18 cellular contexts compared by ENCODE assay signal in genomic region chr4:16111533-16111932, GRCh38. TPM values are rescaled to one million over a fixed set of nuclear protein-coding genes. Genes with fewer than 3 reads are reported as not detected.
DNase-seq lines count a peak whose midpoint lies in the region; ATAC-seq and TF ChIP-seq lines count a peak whose summit lies in the region.
"Had no signal": no experiment of that assay in that cellular context is flagged by ENCODE, and none has a peak within 500 bp of the region (broad histone marks: within the 10 kb centered on the region; RNA-seq: fewer than 3 reads in every experiment).

No MANE protein-coding gene starts in this region.

- H3K27ac Mint-ChIP-seq in activated CD8-positive, alpha-beta memory T cell treated with anti-CD3 and anti-CD28 coated beads, Interleukin-2, amount 10 ng/mL, durations not matched to agents 7 days and 5 days, result no peak overlapping the region
- H3K27ac Mint-ChIP-seq in WTC11, result no peak overlapping the region
- H3K27ac Mint-ChIP-seq: B cell; CD4-positive, CD25-positive, alpha-beta regulatory T cell; CD8-positive, alpha-beta T cell; HFFc6 had no signal

- H3K36me3 ChIP-seq in osteoblast (ENCODE audit: insufficient read depth, low read length), result no peaks in the 10 kb centered on the region
- H3K36me3 ChIP-seq: BLaER1, HAP-1 had no signal

- no peaks in the 10 kb centered on the region for H3K9me3 Mint-ChIP-seq in activated CD8-positive, alpha-beta memory T cell treated with anti-CD3 and anti-CD28 coated beads, Interleukin-2, amount 10 ng/mL, durations not matched to agents 7 days and 5 days (ENCODE audit: low read depth)
- no peaks in the 10 kb centered on the region for H3K9me3 Mint-ChIP-seq in WTC11
- H3K9me3 Mint-ChIP-seq: CD8-positive, alpha-beta T cell; HFFc6 had no signal

- no peaks in the 10 kb centered on the region for H3K9me3 ChIP-seq in osteoblast (ENCODE audit: low read depth, low read length)
- H3K9me3 ChIP-seq: BLaER1, Caco-2, HAP-1 had no signal

- no peaks in the 10 kb centered on the region for H3K36me3 Mint-ChIP-seq in activated CD8-positive, alpha-beta memory T cell treated with anti-CD3 and anti-CD28 coated beads, Interleukin-2, amount 10 ng/mL, durations not matched to agents 7 days and 5 days
- H3K36me3 Mint-ChIP-seq in WTC11, result no peaks in the 10 kb centered on the region
- H3K36me3 Mint-ChIP-seq: CD4-positive, CD25-positive, alpha-beta regulatory T cell; CD8-positive, alpha-beta T cell had no signal

- no peak overlapping the region for H3K27ac ChIP-seq in osteoblast (ENCODE audit: low read depth, low read length)
- H3K27ac ChIP-seq: 22Rv1, BLaER1, C4-2B, GM23248 had no signal

- H2AFZ ChIP-seq in osteoblast (ENCODE audit: low read length), result no peak overlapping the region
- H2AFZ ChIP-seq: GM23248 had no signal

- no peak overlapping the region for H3K4me3 Mint-ChIP-seq in activated CD8-positive, alpha-beta memory T cell treated with anti-CD3 and anti-CD28 coated beads, Interleukin-2, amount 10 ng/mL, durations not matched to agents 7 days and 5 days
- no peak overlapping the region for H3K4me3 Mint-ChIP-seq in WTC11
- H3K4me3 Mint-ChIP-seq: B cell; CD4-positive, CD25-positive, alpha-beta regulatory T cell; CD8-positive, alpha-beta T cell; HFFc6 had no signal

- H3K4me3 ChIP-seq in osteoblast (ENCODE audit: insufficient read depth, low read length), result no peak overlapping the region
- H3K4me3 ChIP-seq: BLaER1, GM23248, HAP-1 had no signal

- no peaks in the 10 kb centered on the region for H4K20me1 ChIP-seq in osteoblast (ENCODE audit: insufficient read depth, low read length)
- H4K20me1 ChIP-seq: BLaER1 had no signal

- H3K27me3 Mint-ChIP-seq in activated CD8-positive, alpha-beta memory T cell treated with anti-CD3 and anti-CD28 coated beads, Interleukin-2, amount 10 ng/mL, durations not matched to agents 7 days and 5 days, result peaks cover 12% of the 10 kb centered on the region
- peaks cover 11% of the 10 kb centered on the region; the same call in 1 of the 2 replicates for H3K27me3 Mint-ChIP-seq in WTC11 (ENCODE audit: low read depth)

- peak; percentile 1 for DNase-seq in activated CD8-positive, alpha-beta memory T cell treated with anti-CD3 and anti-CD28 coated beads, Interleukin-2, amount 50 U/mL, for 48 hours
- DNase-seq in activated CD8-positive, alpha-beta memory T cell treated with anti-CD3 and anti-CD28 coated beads, Interleukin-2, amount 10 ng/mL, durations not matched to agents 7 days and 5 days, result no peak
- DNase-seq in WTC11 (ENCODE audit: low spot score) (no peak), osteoblast (ENCODE audit: insufficient read length, low spot score, missing footprints) (peak; percentile 52), iPS-NIHi11 (ENCODE audit: low spot score) (no peak)
- DNase-seq: CD4-positive, CD25-positive, alpha-beta regulatory T cell; CD8-positive, alpha-beta T cell; DMS153; DND-41; GM23248; HFFc6 had no signal

- H3K79me2 ChIP-seq in osteoblast (ENCODE audit: insufficient read depth, low read length), result no peaks in the 10 kb centered on the region

- no peak overlapping the region for H3K4me2 ChIP-seq in osteoblast (ENCODE audit: insufficient read depth, low read length)
- H3K4me2 ChIP-seq: BLaER1 had no signal

- peaks cover 16% of the 10 kb centered on the region for H3K27me3 ChIP-seq in osteoblast (ENCODE audit: insufficient read depth, low read length)
- H3K27me3 ChIP-seq: BLaER1 had no signal

- POLR2A ChIA-PET in WTC11 (lab: Charles Lee), result no interaction called here

- ATAC-seq in activated CD8-positive, alpha-beta memory T cell treated with anti-CD3 and anti-CD28 coated beads, Interleukin-2, amount 10 ng/mL, durations not matched to agents 7 days and 5 days, result no peak
- no peak for ATAC-seq in WTC11
- no peak for ATAC-seq in GM21717 (IDR thresholded peaks at IDR 0.05; ENCODE audit: unreplicated experiment)
- ATAC-seq: CD8-positive, alpha-beta T cell had no signal

- no peak for TF ChIP-seq CTCF in WTC11 (IDR thresholded peaks at IDR 0.05)
- no peak for TF ChIP-seq CTCF in osteoblast (IDR thresholded peaks at IDR 0.05; ENCODE audit: extremely low read depth, low read depth, low read length)

- CTCF ChIA-PET in activated CD8-positive, alpha-beta memory T cell treated with anti-CD3 and anti-CD28 coated beads, Interleukin-2, amount 10 ng/mL, durations not matched to agents 7 days and 5 days (lab: Charles Lee), result no interaction called here
- CTCF ChIA-PET in WTC11 (lab: Charles Lee), result no interaction called here

- H3K4me1 Mint-ChIP-seq in activated CD8-positive, alpha-beta memory T cell treated with anti-CD3 and anti-CD28 coated beads, Interleukin-2, amount 10 ng/mL, durations not matched to agents 7 days and 5 days, result no peaks in the 10 kb centered on the region
- no peaks in the 10 kb centered on the region for H3K4me1 Mint-ChIP-seq in WTC11
- H3K4me1 Mint-ChIP-seq: B cell; CD4-positive, CD25-positive, alpha-beta regulatory T cell had no signal

- H3K4me1 ChIP-seq in osteoblast (ENCODE audit: insufficient read depth, low read length), result no peaks in the 10 kb centered on the region
- H3K4me1 ChIP-seq: HAP-1 had no signal

TF ChIP-seq in WTC11, 78 proteins besides CTCF, POLR2A, EP300 and RAD21:
- TF ChIP-seq ATF3 (CRISPR knock-in tag; conservative IDR thresholded peaks at IDR 0.05), result no peak
- TF ChIP-seq IRF2 (CRISPR knock-in tag; IDR thresholded peaks at IDR 0.05; ENCODE audit: borderline replicate concordance, low read depth), result no peak
- no peak for TF ChIP-seq NFYB (CRISPR knock-in tag; conservative IDR thresholded peaks at IDR 0.05; ENCODE audit: low read depth)
- TF ChIP-seq NR1H2 (CRISPR knock-in tag; IDR thresholded peaks at IDR 0.05), result no peak
- TF ChIP-seq GABPB1 (CRISPR knock-in tag; IDR thresholded peaks at IDR 0.05), result 0 out of 2 replicates have a peak, but pooled peaks have one; percentile 26
- TF ChIP-seq ZNF423 (CRISPR knock-in tag; IDR thresholded peaks at IDR 0.05), result no peak
- TF ChIP-seq E2F1 (CRISPR knock-in tag; IDR thresholded peaks at IDR 0.05), result no peak
- no peak for TF ChIP-seq USF2 (CRISPR knock-in tag; IDR thresholded peaks at IDR 0.05)

RNA-seq across cellular contexts. Expression of gene PROM1, which starts 27.7 kb away (rescaled TPM):
- total RNA-seq in activated CD8-positive, alpha-beta memory T cell treated with anti-CD3 and anti-CD28 coated beads, Interleukin-2, amount 10 ng/mL, durations not matched to agents 7 days and 5 days, result not detected
- total RNA-seq in WTC11 (2021), result 56.5 to 65.1 TPM (median 56.8 TPM) in 3 replicates
- total RNA-seq in osteoblast, result not detected in 2 replicates
- total RNA-seq: B cell; CD8-positive, alpha-beta T cell; GM23248 had no signal

Comparison
In these comparisons a context has a peak if more than half of its experiments do, and no peak if none do; other contexts are left out.
1. DNase-seq: peak in activated CD8-positive, alpha-beta memory T cell treated with anti-CD3 and anti-CD28 coated beads, Interleukin-2, amount 50 U/mL, for 48 hours (single experiment) and osteoblast (single experiment); none in activated CD8-positive, alpha-beta memory T cell treated with anti-CD3 and anti-CD28 coated beads, Interleukin-2, amount 10 ng/mL, durations not matched to agents 7 days and 5 days (single experiment), WTC11 (single experiment) and iPS-NIHi11 (single experiment).
2. RNA of gene PROM1, which starts 27.7 kb away (total RNA-seq): 56.5 to 65.1 TPM in WTC11; not detected in activated CD8-positive, alpha-beta memory T cell treated with anti-CD3 and anti-CD28 coated beads, Interleukin-2, amount 10 ng/mL, durations not matched to agents 7 days and 5 days and not detected in osteoblast; every median in the first group is over 10 times any median in the second.